21 cellular contexts compared by ENCODE assay signal in genomic region chr4:112403072-112403945, GRCh38.
A peak's percentile ranks its signal among the peaks of the same experiment; 100 is the strongest.
DNase-seq lines count a peak whose midpoint lies in the region; ATAC-seq and TF ChIP-seq lines count a peak whose summit lies in the region.
"Had no signal": no experiment of that assay in that cellular context is flagged by ENCODE, and none has a peak within 500 bp of the region (broad histone marks: within the 10 kb centered on the region; RNA-seq: fewer than 3 reads in every experiment).

No MANE protein-coding gene starts in this region.

- H3K27ac ChIP-seq in HUES64 (ENCODE audit: low read depth, low read length), result peak overlapping the region; percentile 19; the same call in 1 of the 2 replicates
- H3K27ac ChIP-seq: adrenal gland, HL-60, spleen, transverse colon had no signal

- no peak for ATAC-seq in HG03025 (IDR thresholded peaks at IDR 0.05; ENCODE audit: low FRiP score, unreplicated experiment)
- ATAC-seq: activated CD4-positive, CD25-positive, alpha-beta regulatory T cell treated with anti-CD3 and anti-CD28 coated beads, Interleukin-2, amount 50 U/mL, for 24 hours; activated CD8-positive, alpha-beta T cell treated with anti-CD3 and anti-CD28 coated beads for 36 hours; left ventricle myocardium superior had no signal

- WGBS in HUES64, result 45% methylated on average over 11 of the region's 11 CpGs

- 0 out of 2 replicates have a peak overlapping the region, but pooled peaks have one; percentile 9 for H3K4me3 ChIP-seq in HUES64 (ENCODE audit: low read length)
- no peak overlapping the region for H3K4me3 ChIP-seq in choroid plexus epithelial cell (ENCODE audit: low read depth, low read length)
- H3K4me3 ChIP-seq in skeletal muscle satellite cell (ENCODE audit: low read length), result no peak overlapping the region
- H3K4me3 ChIP-seq: adrenal gland, spleen, transverse colon had no signal

- TF ChIP-seq CTCF in choroid plexus epithelial cell (conservative IDR thresholded peaks at IDR 0.05; ENCODE audit: low read depth, low read length), result no peak

- H3K9ac ChIP-seq in HUES64 (ENCODE audit: low read depth, low read length), result no peak overlapping the region
- H3K9ac ChIP-seq in skeletal muscle satellite cell (ENCODE audit: low read depth, low read length), result no peak overlapping the region

- peak overlapping the region; percentile 15 for H3K4me2 ChIP-seq in skeletal muscle satellite cell (ENCODE audit: low read length)

- DNase-seq in choroid plexus epithelial cell (ENCODE audit: low read depth) (peak; percentile 9), medulla oblongata (ENCODE audit: extremely low spot score) (peak; percentile 63), NCI-H345 (lab: John Stamatoyannopoulos, UW) (no peak)
- no peak for DNase-seq in activated naive CD4-positive, alpha-beta T cell treated with Interleukin-2 at 50 U/mL for 16 hours
- DNase-seq: activated CD8-positive, alpha-beta T cell treated with anti-CD3 and anti-CD28 coated beads for 36 hours; activated gamma-delta T cell treated with Interleukin-2 at 50 U/mL for 16 hours; activated T-cell treated with anti-CD3 and anti-CD28 coated beads for 4 hours; adrenal gland; CD8-positive, alpha-beta memory T cell; left ventricle myocardium superior; NCI-H2227 treated with DMSO at 0.1 percent for 48 hours; NCI-H82; SHP77; spleen; stimulated activated CD4-positive, alpha-beta T cell treated with anti-CD3 and anti-CD28 coated beads, Interleukin-4, amount 100 ng/mL, for 24 hours; transverse colon had no signal

- 0 out of 2 replicates have a peak, but pooled peaks cover 3% of the 10 kb centered on the region for H3K27me3 ChIP-seq in HUES64 (ENCODE audit: insufficient read depth, low read length)
- H3K27me3 ChIP-seq in skeletal muscle satellite cell (ENCODE audit: control insufficient read depth, insufficient read depth, low read length), result no peaks in the 10 kb centered on the region
- H3K27me3 ChIP-seq: adrenal gland, spleen, transverse colon had no signal

- H3K4me1 ChIP-seq in HUES64 (ENCODE audit: insufficient read depth, low read length) (peaks cover 22% of the 10 kb centered on the region), skeletal muscle satellite cell (ENCODE audit: control insufficient read depth, insufficient read depth, low read length) (peaks cover 4% of the 10 kb centered on the region)
- H3K4me1 ChIP-seq: adrenal gland, spleen, transverse colon had no signal

- no peaks in the 10 kb centered on the region for H3K36me3 ChIP-seq in HUES64 (ENCODE audit: insufficient read depth, low read length)
- no peaks in the 10 kb centered on the region for H3K36me3 ChIP-seq in skeletal muscle satellite cell (ENCODE audit: insufficient read depth, low read length)
- H3K36me3 ChIP-seq: adrenal gland, transverse colon had no signal

- no peaks in the 10 kb centered on the region for H3K9me3 ChIP-seq in HUES64 (ENCODE audit: insufficient read depth, low read depth, low read length)
- no peaks in the 10 kb centered on the region for H3K9me3 ChIP-seq in skeletal muscle satellite cell (replicated peaks; ENCODE audit: low read length)
- H3K9me3 ChIP-seq: adrenal gland, spleen, transverse colon had no signal

Comparison
In these comparisons a context has a peak if more than half of its experiments do, and no peak if none do; other contexts are left out.
1. DNase-seq: peak in choroid plexus epithelial cell (single experiment) and medulla oblongata (single experiment); none in NCI-H345 (single experiment) and activated naive CD4-positive, alpha-beta T cell treated with Interleukin-2 at 50 U/mL for 16 hours (single experiment).